25 cellular contexts compared by ENCODE assay signal in genomic region chr13:45773944-45774343, GRCh38.
"Had no signal": no experiment of that assay in that cellular context is flagged by ENCODE, and none has a peak within 500 bp of the region (broad histone marks: within the 10 kb centered on the region; RNA-seq: fewer than 3 reads in every experiment).

No MANE protein-coding gene starts in this region.

- H3K9me3 ChIP-seq: colonic mucosa, esophagus muscularis mucosa, gastroesophageal sphincter, left lung, ovary, psoas muscle, sigmoid colon, spleen, thoracic aorta, tibial nerve, upper lobe of left lung had no signal

- H3K4me1 ChIP-seq: colonic mucosa, heart left ventricle, left lung, spleen, tibial nerve had no signal

- H3K4me3 Mint-ChIP-seq: naive thymus-derived CD8-positive, alpha-beta T cell; nephron progenitor cell; stimulated activated naive B cell treated with anti-CD40 and anti-IgM and Interleukin-4, amounts not matched to agents 10 μg/mL and 1 μg/mL and 100 μg/mL, for 72 hours; stimulated activated naive CD8-positive, alpha-beta T cell treated with anti-CD3 and anti-CD28 coated beads, Interleukin-15, Interleukin-2, amounts not matched to agents 100 ng/mL and 50 ng/mL, for 24 hours had no signal

- H3K9me3 Mint-ChIP-seq: stimulated activated naive B cell treated with anti-CD40 and anti-IgM and Interleukin-4, amounts not matched to agents 10 μg/mL and 1 μg/mL and 100 μg/mL, for 72 hours; stimulated activated naive CD8-positive, alpha-beta T cell treated with anti-CD3 and anti-CD28 coated beads, Interleukin-15, Interleukin-2, amounts not matched to agents 100 ng/mL and 50 ng/mL, for 24 hours had no signal

- H3K4me1 Mint-ChIP-seq: naive thymus-derived CD8-positive, alpha-beta T cell; stimulated activated naive B cell treated with anti-CD40 and anti-IgM and Interleukin-4, amounts not matched to agents 10 μg/mL and 1 μg/mL and 100 μg/mL, for 72 hours had no signal

- H3K36me3 Mint-ChIP-seq: naive thymus-derived CD8-positive, alpha-beta T cell; stimulated activated naive B cell treated with anti-CD40 and anti-IgM and Interleukin-4, amounts not matched to agents 10 μg/mL and 1 μg/mL and 100 μg/mL, for 72 hours had no signal

- H3K27me3 ChIP-seq: colonic mucosa, esophagus muscularis mucosa, gastroesophageal sphincter, left lung, ovary, sigmoid colon, spleen, tibial nerve, upper lobe of left lung had no signal

- H3K27ac ChIP-seq: colonic mucosa, esophagus muscularis mucosa, foreskin keratinocyte, gastroesophageal sphincter, heart left ventricle, left lung, ovary, psoas muscle, sigmoid colon, spleen, thoracic aorta, tibial nerve, upper lobe of left lung had no signal

- H3K36me3 ChIP-seq: colonic mucosa, esophagus muscularis mucosa, gastroesophageal sphincter, heart left ventricle, left lung, ovary, sigmoid colon, spleen, thoracic aorta, tibial nerve, upper lobe of left lung had no signal

- H3K27ac Mint-ChIP-seq: nephron progenitor cell; stimulated activated naive B cell treated with anti-CD40 and anti-IgM and Interleukin-4, amounts not matched to agents 10 μg/mL and 1 μg/mL and 100 μg/mL, for 72 hours; stimulated activated naive CD8-positive, alpha-beta T cell treated with anti-CD3 and anti-CD28 coated beads, Interleukin-15, Interleukin-2, amounts not matched to agents 100 ng/mL and 50 ng/mL, for 24 hours had no signal

- ATAC-seq: gastroesophageal sphincter; heart left ventricle; left cardiac atrium; left lung; naive thymus-derived CD8-positive, alpha-beta T cell; right cardiac atrium; stimulated activated naive B cell treated with anti-CD40 and anti-IgM and Interleukin-4, amounts not matched to agents 10 μg/mL and 1 μg/mL and 100 μg/mL, for 72 hours had no signal

- DNase-seq: colonic mucosa; dermis blood vessel endothelial cell; effector memory CD4-positive, alpha-beta T cell; heart left ventricle; hippocampal formation; left cardiac atrium; left lung; naive thymus-derived CD8-positive, alpha-beta T cell; nephron progenitor cell; nucleus accumbens; ovary; posterior cingulate gyrus; psoas muscle; right cardiac atrium; sigmoid colon; spleen; stimulated activated CD4-positive, alpha-beta T cell treated with anti-CD3 and anti-CD28 coated beads, Interleukin-2, amount 100 ng/mL, for 48 hours; stimulated activated naive B cell treated with anti-CD40 and anti-IgM and Interleukin-4, amounts not matched to agents 10 μg/mL and 1 μg/mL and 100 μg/mL, for 72 hours; upper lobe of left lung had no signal

- H3K4me3 ChIP-seq: colonic mucosa, esophagus muscularis mucosa, gastroesophageal sphincter, heart left ventricle, left lung, ovary, psoas muscle, sigmoid colon, spleen, thoracic aorta, tibial nerve, upper lobe of left lung had no signal
